ENCODE assay signal across 1 cellular context in the genomic region with DNA sequence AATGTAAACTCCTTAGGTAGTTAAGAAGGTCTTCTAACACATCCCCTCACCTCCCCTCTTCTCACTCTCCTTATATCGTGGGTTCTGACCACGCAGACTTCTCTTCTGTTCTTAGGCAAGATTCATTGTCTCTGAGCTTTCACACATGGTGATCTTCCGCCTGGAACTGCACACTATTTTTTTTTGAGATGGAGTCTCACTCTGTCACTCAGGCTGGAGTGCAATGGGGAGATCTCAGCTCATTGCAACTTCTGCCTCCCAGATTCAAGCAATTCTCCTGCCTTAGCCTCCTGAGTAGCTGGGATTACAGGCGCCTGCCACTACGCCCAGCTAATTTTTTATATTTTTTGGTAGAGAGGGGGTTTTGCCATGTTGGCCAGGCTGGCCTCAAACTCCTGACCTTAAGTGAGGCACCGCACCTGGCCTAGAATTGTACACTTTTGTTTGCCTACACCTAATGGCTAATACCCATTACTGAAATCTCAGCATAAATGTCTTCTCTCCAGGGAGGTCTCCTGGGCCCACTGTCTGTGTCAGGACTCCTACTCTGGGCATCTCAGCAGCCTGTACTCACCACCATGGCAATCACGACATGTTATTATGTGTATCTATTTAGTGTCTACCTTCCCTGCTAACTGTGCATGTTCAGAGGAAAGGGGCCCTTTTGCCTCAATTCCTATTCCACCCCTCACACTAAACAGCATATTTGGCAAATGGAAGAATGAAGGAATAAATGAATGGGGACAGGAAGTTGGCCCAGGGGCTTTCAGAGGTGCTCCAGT.
A peak's percentile ranks its signal among the peaks of the same experiment; 100 is the strongest.
TF ChIP-seq lines count a peak whose summit lies in the region.

No MANE protein-coding gene starts in this region.

TF ChIP-seq in K562, 482 proteins besides CTCF, POLR2A, EP300 and RAD21 (continued from another document and continues in another):
- TF ChIP-seq, protein P1, sequence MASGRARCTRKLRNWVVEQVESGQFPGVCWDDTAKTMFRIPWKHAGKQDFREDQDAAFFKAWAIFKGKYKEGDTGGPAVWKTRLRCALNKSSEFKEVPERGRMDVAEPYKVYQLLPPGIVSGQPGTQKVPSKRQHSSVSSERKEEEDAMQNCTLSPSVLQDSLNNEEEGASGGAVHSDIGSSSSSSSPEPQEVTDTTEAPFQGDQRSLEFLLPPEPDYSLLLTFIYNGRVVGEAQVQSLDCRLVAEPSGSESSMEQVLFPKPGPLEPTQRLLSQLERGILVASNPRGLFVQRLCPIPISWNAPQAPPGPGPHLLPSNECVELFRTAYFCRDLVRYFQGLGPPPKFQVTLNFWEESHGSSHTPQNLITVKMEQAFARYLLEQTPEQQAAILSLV (tag; IDR thresholded peaks at IDR 0.05) = no peak
- no peak for TF ChIP-seq SNRNP70 (optimal IDR thresholded peaks at IDR 0.05; ENCODE audit: low read depth, low read length)
- TF ChIP-seq ZNF76 (CRISPR knock-in tag; IDR thresholded peaks at IDR 0.05; ENCODE audit: borderline replicate concordance) = no peak
- TF ChIP-seq ZNF384 (IDR thresholded peaks at IDR 0.05; ENCODE audit: low read depth, low read length) = no peak
- no peak for TF ChIP-seq SMARCE1 (IDR thresholded peaks at IDR 0.05)
- TF ChIP-seq, protein P2, sequence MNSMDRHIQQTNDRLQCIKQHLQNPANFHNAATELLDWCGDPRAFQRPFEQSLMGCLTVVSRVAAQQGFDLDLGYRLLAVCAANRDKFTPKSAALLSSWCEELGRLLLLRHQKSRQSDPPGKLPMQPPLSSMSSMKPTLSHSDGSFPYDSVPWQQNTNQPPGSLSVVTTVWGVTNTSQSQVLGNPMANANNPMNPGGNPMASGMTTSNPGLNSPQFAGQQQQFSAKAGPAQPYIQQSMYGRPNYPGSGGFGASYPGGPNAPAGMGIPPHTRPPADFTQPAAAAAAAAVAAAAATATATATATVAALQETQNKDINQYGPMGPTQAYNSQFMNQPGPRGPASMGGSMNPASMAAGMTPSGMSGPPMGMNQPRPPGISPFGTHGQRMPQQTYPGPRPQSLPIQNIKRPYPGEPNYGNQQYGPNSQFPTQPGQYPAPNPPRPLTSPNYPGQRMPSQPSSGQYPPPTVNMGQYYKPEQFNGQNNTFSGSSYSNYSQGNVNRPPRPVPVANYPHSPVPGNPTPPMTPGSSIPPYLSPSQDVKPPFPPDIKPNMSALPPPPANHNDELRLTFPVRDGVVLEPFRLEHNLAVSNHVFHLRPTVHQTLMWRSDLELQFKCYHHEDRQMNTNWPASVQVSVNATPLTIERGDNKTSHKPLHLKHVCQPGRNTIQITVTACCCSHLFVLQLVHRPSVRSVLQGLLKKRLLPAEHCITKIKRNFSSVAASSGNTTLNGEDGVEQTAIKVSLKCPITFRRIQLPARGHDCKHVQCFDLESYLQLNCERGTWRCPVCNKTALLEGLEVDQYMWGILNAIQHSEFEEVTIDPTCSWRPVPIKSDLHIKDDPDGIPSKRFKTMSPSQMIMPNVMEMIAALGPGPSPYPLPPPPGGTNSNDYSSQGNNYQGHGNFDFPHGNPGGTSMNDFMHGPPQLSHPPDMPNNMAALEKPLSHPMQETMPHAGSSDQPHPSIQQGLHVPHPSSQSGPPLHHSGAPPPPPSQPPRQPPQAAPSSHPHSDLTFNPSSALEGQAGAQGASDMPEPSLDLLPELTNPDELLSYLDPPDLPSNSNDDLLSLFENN (IDR thresholded peaks at IDR 0.05; ENCODE audit: low read depth in 2 of 2, low read length in 2 of 2) = no peak
- TF ChIP-seq FOXA3 (CRISPR knock-in tag; conservative IDR thresholded peaks at IDR 0.05 in 1 of 2, IDR thresholded peaks at IDR 0.05 in 1 of 2) = no peak; a peak in 1 of 4 replicates
- TF ChIP-seq, protein P3, sequence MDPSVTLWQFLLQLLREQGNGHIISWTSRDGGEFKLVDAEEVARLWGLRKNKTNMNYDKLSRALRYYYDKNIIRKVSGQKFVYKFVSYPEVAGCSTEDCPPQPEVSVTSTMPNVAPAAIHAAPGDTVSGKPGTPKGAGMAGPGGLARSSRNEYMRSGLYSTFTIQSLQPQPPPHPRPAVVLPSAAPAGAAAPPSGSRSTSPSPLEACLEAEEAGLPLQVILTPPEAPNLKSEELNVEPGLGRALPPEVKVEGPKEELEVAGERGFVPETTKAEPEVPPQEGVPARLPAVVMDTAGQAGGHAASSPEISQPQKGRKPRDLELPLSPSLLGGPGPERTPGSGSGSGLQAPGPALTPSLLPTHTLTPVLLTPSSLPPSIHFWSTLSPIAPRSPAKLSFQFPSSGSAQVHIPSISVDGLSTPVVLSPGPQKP (CRISPR knock-in tag; IDR thresholded peaks at IDR 0.05) = no peak
- no peak for TF ChIP-seq TBL1XR1 (IDR thresholded peaks at IDR 0.05; ENCODE audit: low read length in 2 of 2)
- no peak for TF ChIP-seq MIER1 (IDR thresholded peaks at IDR 0.05; ENCODE audit: low read depth)
- TF ChIP-seq, protein P4, sequence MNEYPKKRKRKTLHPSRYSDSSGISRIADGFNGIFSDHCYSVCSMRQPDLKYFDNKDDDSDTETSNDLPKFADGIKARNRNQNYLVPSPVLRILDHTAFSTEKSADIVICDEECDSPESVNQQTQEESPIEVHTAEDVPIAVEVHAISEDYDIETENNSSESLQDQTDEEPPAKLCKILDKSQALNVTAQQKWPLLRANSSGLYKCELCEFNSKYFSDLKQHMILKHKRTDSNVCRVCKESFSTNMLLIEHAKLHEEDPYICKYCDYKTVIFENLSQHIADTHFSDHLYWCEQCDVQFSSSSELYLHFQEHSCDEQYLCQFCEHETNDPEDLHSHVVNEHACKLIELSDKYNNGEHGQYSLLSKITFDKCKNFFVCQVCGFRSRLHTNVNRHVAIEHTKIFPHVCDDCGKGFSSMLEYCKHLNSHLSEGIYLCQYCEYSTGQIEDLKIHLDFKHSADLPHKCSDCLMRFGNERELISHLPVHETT (CRISPR knock-in tag; conservative IDR thresholded peaks at IDR 0.05 in 1 of 2, IDR thresholded peaks at IDR 0.05 in 1 of 2) = no peak
- TF ChIP-seq, protein P5, sequence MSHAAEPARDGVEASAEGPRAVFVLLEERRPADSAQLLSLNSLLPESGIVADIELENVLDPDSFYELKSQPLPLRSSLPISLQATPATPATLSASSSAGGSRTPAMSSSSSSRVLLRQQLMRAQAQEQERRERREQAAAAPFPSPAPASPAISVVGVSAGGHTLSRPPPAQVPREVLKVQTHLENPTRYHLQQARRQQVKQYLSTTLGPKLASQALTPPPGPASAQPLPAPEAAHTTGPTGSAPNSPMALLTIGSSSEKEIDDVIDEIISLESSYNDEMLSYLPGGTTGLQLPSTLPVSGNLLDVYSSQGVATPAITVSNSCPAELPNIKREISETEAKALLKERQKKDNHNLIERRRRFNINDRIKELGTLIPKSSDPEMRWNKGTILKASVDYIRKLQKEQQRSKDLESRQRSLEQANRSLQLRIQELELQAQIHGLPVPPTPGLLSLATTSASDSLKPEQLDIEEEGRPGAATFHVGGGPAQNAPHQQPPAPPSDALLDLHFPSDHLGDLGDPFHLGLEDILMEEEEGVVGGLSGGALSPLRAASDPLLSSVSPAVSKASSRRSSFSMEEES (CRISPR knock-in tag; IDR thresholded peaks at IDR 0.05) = no peak
- TF ChIP-seq, protein P6, sequence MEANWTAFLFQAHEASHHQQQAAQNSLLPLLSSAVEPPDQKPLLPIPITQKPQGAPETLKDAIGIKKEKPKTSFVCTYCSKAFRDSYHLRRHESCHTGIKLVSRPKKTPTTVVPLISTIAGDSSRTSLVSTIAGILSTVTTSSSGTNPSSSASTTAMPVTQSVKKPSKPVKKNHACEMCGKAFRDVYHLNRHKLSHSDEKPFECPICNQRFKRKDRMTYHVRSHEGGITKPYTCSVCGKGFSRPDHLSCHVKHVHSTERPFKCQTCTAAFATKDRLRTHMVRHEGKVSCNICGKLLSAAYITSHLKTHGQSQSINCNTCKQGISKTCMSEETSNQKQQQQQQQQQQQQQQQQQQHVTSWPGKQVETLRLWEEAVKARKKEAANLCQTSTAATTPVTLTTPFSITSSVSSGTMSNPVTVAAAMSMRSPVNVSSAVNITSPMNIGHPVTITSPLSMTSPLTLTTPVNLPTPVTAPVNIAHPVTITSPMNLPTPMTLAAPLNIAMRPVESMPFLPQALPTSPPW (CRISPR knock-in tag; IDR thresholded peaks at IDR 0.05) = no peak
- TF ChIP-seq ZNF263 (CRISPR knock-in tag; IDR thresholded peaks at IDR 0.05; ENCODE audit: borderline replicate concordance) = no peak
- no peak for TF ChIP-seq FOXP1 (CRISPR knock-in tag; IDR thresholded peaks at IDR 0.05)
- TF ChIP-seq, protein P7, sequence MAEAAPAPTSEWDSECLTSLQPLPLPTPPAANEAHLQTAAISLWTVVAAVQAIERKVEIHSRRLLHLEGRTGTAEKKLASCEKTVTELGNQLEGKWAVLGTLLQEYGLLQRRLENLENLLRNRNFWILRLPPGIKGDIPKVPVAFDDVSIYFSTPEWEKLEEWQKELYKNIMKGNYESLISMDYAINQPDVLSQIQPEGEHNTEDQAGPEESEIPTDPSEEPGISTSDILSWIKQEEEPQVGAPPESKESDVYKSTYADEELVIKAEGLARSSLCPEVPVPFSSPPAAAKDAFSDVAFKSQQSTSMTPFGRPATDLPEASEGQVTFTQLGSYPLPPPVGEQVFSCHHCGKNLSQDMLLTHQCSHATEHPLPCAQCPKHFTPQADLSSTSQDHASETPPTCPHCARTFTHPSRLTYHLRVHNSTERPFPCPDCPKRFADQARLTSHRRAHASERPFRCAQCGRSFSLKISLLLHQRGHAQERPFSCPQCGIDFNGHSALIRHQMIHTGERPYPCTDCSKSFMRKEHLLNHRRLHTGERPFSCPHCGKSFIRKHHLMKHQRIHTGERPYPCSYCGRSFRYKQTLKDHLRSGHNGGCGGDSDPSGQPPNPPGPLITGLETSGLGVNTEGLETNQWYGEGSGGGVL (CRISPR knock-in tag; IDR thresholded peaks at IDR 0.05) = no peak
- TF ChIP-seq GATAD2B (IDR thresholded peaks at IDR 0.05; ENCODE audit: borderline replicate concordance) = no peak
- TF ChIP-seq SMC3 (conservative IDR thresholded peaks at IDR 0.05; ENCODE audit: insufficient read depth, low read depth, low read length) = no peak
- TF ChIP-seq SIRT6 (IDR thresholded peaks at IDR 0.05; ENCODE audit: low read depth, low read length) = no peak
- no peak for TF ChIP-seq FOS (IDR thresholded peaks at IDR 0.05; ENCODE audit: extremely low read depth, insufficient read length)
- TF ChIP-seq POLR2B (IDR thresholded peaks at IDR 0.05; ENCODE audit: low read depth, partially characterized antibody) = peak; percentile 81
- TF ChIP-seq, protein P8, sequence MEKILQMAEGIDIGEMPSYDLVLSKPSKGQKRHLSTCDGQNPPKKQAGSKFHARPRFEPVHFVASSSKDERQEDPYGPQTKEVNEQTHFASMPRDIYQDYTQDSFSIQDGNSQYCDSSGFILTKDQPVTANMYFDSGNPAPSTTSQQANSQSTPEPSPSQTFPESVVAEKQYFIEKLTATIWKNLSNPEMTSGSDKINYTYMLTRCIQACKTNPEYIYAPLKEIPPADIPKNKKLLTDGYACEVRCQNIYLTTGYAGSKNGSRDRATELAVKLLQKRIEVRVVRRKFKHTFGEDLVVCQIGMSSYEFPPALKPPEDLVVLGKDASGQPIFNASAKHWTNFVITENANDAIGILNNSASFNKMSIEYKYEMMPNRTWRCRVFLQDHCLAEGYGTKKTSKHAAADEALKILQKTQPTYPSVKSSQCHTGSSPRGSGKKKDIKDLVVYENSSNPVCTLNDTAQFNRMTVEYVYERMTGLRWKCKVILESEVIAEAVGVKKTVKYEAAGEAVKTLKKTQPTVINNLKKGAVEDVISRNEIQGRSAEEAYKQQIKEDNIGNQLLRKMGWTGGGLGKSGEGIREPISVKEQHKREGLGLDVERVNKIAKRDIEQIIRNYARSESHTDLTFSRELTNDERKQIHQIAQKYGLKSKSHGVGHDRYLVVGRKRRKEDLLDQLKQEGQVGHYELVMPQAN (IDR thresholded peaks at IDR 0.05; ENCODE audit: borderline replicate concordance) = no peak
- no peak for TF ChIP-seq EHMT2 (IDR thresholded peaks at IDR 0.05)
